In the genomic region with DNA sequence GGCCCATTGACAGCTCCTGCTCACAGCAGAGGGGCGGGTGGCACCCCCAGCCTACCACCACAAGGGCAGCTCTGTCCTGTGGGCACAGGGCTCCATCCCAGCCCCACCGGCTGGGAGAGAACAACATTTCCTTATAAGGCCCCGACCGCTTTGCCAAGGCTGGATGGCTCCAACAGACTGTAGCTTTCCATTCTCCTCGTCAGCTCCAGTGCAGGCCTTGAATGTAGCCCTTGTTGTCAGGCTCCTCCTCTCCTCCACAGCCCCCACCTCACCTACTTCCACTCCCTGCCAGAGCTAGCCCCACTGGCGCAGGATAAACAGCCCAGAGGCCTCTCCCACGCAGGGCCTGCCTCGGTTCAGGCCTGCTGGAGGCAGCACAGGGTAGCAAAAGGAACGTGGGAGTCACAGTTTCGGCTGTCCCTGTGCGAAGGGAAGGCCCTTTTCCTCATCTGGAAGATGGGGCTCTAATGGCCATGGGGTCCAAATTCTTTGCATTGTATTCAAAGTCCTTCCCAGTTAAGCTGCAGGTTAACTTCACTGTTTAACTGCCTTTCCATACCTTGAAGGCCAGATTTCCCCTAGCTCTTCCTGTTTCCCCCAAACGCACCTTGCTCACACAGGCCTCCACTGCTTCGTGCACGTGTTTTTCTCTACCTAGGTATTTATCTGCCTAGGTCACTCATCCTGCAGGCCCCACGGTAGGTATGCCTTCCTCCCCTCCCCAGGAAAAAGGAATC, we compare ENCODE assay signal across 9 cellular contexts.
DNase-seq lines count a peak whose midpoint lies in the region; ATAC-seq, FAIRE-seq and TF ChIP-seq lines count a peak whose summit lies in the region.
"Had no signal": no experiment of that assay in that cellular context is flagged by ENCODE, and none has a peak within 500 bp of the region (broad histone marks: within the 10 kb centered on the region; RNA-seq: fewer than 3 reads in every experiment).

No MANE protein-coding gene starts in this region.

- H3K9ac ChIP-seq in DND-41 (ENCODE audit: low read depth, low read length): no peak overlapping the region

- intact Hi-C loops in left ventricle myocardium inferior (cut with micrococcal nuclease) (no loop called here), pancreas (cut with DNase I) (no loop called here)

- H3K4me3 Mint-ChIP-seq in activated CD8-positive, alpha-beta memory T cell treated with anti-CD3 and anti-CD28 coated beads, Interleukin-2, amount 10 ng/mL, durations not matched to agents 7 days and 5 days: no peak overlapping the region

- H3K36me3 ChIP-seq in DND-41 (ENCODE audit: insufficient read depth, low read length) (no peaks in the 10 kb centered on the region), left ventricle myocardium inferior (no peaks in the 10 kb centered on the region), pancreas (no peaks in the 10 kb centered on the region)

- H3K79me2 ChIP-seq in DND-41 (ENCODE audit: insufficient read depth, low read length): no peaks in the 10 kb centered on the region

- no peak overlapping the region for H3K4me2 ChIP-seq in DND-41 (ENCODE audit: insufficient read depth, low read length)

- H3K27ac Mint-ChIP-seq in activated CD8-positive, alpha-beta memory T cell treated with anti-CD3 and anti-CD28 coated beads, Interleukin-2, amount 10 ng/mL, durations not matched to agents 7 days and 5 days: no peak overlapping the region

- peak overlapping the region; percentile 33; the same call in 1 of the 2 replicates for H2AFZ ChIP-seq in DND-41 (ENCODE audit: low read depth, low read length)

- no peak for FAIRE-seq in pancreas (lab: Jason Lieb, UNC)

- no peaks in the 10 kb centered on the region for H4K20me1 ChIP-seq in DND-41 (ENCODE audit: insufficient read depth, low read length)

- peaks cover 17% of the 10 kb centered on the region for H3K4me1 Mint-ChIP-seq in activated CD8-positive, alpha-beta memory T cell treated with anti-CD3 and anti-CD28 coated beads, Interleukin-2, amount 10 ng/mL, durations not matched to agents 7 days and 5 days

- H3K4me3 ChIP-seq in DND-41 (ENCODE audit: low read depth in 1 of 2, low read length in 2 of 2) (no peak overlapping the region), left ventricle myocardium inferior (peak overlapping the region; percentile 34), pancreas (no peak overlapping the region)

- 61 to 65% methylated on average over 15 of the region's 15 CpGs for WGBS in pancreas, 2 donors

- peak; percentile 42 for TF ChIP-seq CTCF in DND-41 (IDR thresholded peaks at IDR 0.05; ENCODE audit: borderline replicate concordance, extremely low read depth, low read length, poor library complexity, severe bottlenecking)
- peak; percentile 70 for TF ChIP-seq CTCF in left ventricle myocardium inferior (IDR thresholded peaks at IDR 0.05; ENCODE audit: borderline replicate concordance)
- TF ChIP-seq CTCF in pancreas (IDR thresholded peaks at IDR 0.05): no peak

- H3K9me3 ChIP-seq in DND-41 (ENCODE audit: insufficient read depth, low read length, severe bottlenecking) (no peaks in the 10 kb centered on the region), left ventricle myocardium inferior (replicated peaks) (no peaks in the 10 kb centered on the region), pancreas (no peaks in the 10 kb centered on the region)

- H3K9me3 Mint-ChIP-seq in activated CD8-positive, alpha-beta memory T cell treated with anti-CD3 and anti-CD28 coated beads, Interleukin-2, amount 10 ng/mL, durations not matched to agents 7 days and 5 days (ENCODE audit: low read depth): no peaks in the 10 kb centered on the region

- DNase-seq in DND-41: peak; percentile 26
- DNase-seq in amniotic epithelial cell (ENCODE audit: low read depth): peak; percentile 86
- peak; percentile 83 for DNase-seq in left ventricle myocardium inferior
- peak; percentile 44 to 67 (median 53) for DNase-seq in pancreas
- DNase-seq in NCI-H1694 (lab: John Stamatoyannopoulos, UW): no peak
- DNase-seq in activated CD8-positive, alpha-beta memory T cell treated with anti-CD3 and anti-CD28 coated beads, Interleukin-2, amount 10 ng/mL, durations not matched to agents 7 days and 5 days: no peak
- no peak for DNase-seq in DMS 273 treated with DMSO at 0.1 percent for 48 hours (lab: John Stamatoyannopoulos, UW)
- DNase-seq in OCI-M2 (lab: John Stamatoyannopoulos, UW; ENCODE audit: unreplicated experiment): no peak
- DNase-seq: stimulated activated CD4-positive, alpha-beta T cell treated with anti-CD3 and anti-CD28 coated beads, Interleukin-12 subunit alpha, Interleukin-12 subunit beta, amount 100 ng/mL, for 4 hours had no signal

- ATAC-seq in DND-41 (ENCODE audit: insufficient read depth, low read depth) (no peak), pancreas (peak; percentile 67 to 77 (median 76))
- ATAC-seq in activated CD8-positive, alpha-beta memory T cell treated with anti-CD3 and anti-CD28 coated beads, Interleukin-2, amount 10 ng/mL, durations not matched to agents 7 days and 5 days: no peak

- H3K4me1 ChIP-seq in DND-41 (ENCODE audit: insufficient read depth, low read length) (peaks cover 20% of the 10 kb centered on the region), left ventricle myocardium inferior (peaks cover 31% of the 10 kb centered on the region), pancreas (peaks cover 0 to 11% (median 10%) of the 10 kb centered on the region in 3 donors)

- no peak overlapping the region for H3K27ac ChIP-seq in DND-41 (ENCODE audit: low read length)
- H3K27ac ChIP-seq in left ventricle myocardium inferior (replicated peaks): peak overlapping the region; percentile 87
- H3K27ac ChIP-seq in pancreas: no peak overlapping the region

- no peaks in the 10 kb centered on the region for H3K36me3 Mint-ChIP-seq in activated CD8-positive, alpha-beta memory T cell treated with anti-CD3 and anti-CD28 coated beads, Interleukin-2, amount 10 ng/mL, durations not matched to agents 7 days and 5 days

- CTCF ChIA-PET in activated CD8-positive, alpha-beta memory T cell treated with anti-CD3 and anti-CD28 coated beads, Interleukin-2, amount 10 ng/mL, durations not matched to agents 7 days and 5 days (lab: Charles Lee): interaction anchor here (0.9 to 1.4 kb wide), 3 partner anchors 29 to 315 kb away, joined by 3 read pairs; no protein-coding TSS in a partner anchor

- H3K27me3 ChIP-seq in DND-41 (ENCODE audit: insufficient read depth, low read length, poor library complexity) (no peaks in the 10 kb centered on the region), left ventricle myocardium inferior (ENCODE audit: low read depth) (no peaks in the 10 kb centered on the region), pancreas (no peaks in the 10 kb centered on the region)

- peaks cover under 1% of the 10 kb centered on the region for H3K27me3 Mint-ChIP-seq in activated CD8-positive, alpha-beta memory T cell treated with anti-CD3 and anti-CD28 coated beads, Interleukin-2, amount 10 ng/mL, durations not matched to agents 7 days and 5 days

Comparison
In these comparisons a context has a peak if more than half of its experiments do, and no peak if none do; other contexts are left out.
1. ATAC-seq: peak in pancreas (4 of 4); none in DND-41 (single experiment) and activated CD8-positive, alpha-beta memory T cell treated with anti-CD3 and anti-CD28 coated beads, Interleukin-2, amount 10 ng/mL, durations not matched to agents 7 days and 5 days (single experiment).
2. DNase-seq: peak in DND-41 (single experiment), amniotic epithelial cell (single experiment), left ventricle myocardium inferior (single experiment) and pancreas (6 of 6); none in NCI-H1694 (single experiment), activated CD8-positive, alpha-beta memory T cell treated with anti-CD3 and anti-CD28 coated beads, Interleukin-2, amount 10 ng/mL, durations not matched to agents 7 days and 5 days (single experiment), DMS 273 treated with DMSO at 0.1 percent for 48 hours (single experiment) and OCI-M2 (single experiment).
3. CTCF ChIP-seq: peak in DND-41 (single experiment) and left ventricle myocardium inferior (single experiment); none in pancreas (0 of 4).